1 cellular context compared by ENCODE assay signal in the genomic region with DNA sequence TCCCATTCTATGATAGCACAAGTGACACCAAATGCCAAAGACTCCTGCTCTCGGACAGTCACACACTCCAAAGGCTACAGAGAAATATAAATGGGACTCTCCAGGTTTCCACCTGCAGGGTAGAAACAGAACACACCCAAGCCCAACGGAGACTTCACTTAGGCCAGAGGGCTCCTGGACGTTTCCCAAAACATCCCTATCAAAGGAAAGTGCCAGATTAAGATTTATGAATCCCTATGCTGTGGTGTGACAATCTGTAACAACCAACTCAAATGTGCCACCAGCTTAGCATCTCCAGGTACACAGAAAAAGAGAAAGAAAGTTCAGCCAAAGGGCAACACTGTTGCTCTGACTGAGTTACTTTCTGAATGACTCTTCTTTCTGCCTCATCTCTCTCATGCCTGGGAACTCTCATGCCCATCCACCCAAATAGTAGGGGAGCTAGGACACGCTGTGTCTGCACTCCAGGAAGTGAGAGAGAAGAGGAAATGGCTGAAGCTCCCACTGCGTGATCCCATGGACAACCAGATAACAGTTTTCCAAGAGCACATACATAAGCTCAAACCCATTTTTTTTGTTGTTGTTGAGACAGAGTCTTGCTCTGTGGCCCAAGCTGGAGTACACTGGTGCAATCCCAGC.
A peak's percentile ranks its signal among the peaks of the same experiment; 100 is the strongest.
TF ChIP-seq lines count a peak whose summit lies in the region.

No MANE protein-coding gene starts in this region.

TF ChIP-seq in GM12878, 131 proteins besides CTCF, POLR2A, EP300 and RAD21 (continued from another document):
- TF ChIP-seq, protein P1, sequence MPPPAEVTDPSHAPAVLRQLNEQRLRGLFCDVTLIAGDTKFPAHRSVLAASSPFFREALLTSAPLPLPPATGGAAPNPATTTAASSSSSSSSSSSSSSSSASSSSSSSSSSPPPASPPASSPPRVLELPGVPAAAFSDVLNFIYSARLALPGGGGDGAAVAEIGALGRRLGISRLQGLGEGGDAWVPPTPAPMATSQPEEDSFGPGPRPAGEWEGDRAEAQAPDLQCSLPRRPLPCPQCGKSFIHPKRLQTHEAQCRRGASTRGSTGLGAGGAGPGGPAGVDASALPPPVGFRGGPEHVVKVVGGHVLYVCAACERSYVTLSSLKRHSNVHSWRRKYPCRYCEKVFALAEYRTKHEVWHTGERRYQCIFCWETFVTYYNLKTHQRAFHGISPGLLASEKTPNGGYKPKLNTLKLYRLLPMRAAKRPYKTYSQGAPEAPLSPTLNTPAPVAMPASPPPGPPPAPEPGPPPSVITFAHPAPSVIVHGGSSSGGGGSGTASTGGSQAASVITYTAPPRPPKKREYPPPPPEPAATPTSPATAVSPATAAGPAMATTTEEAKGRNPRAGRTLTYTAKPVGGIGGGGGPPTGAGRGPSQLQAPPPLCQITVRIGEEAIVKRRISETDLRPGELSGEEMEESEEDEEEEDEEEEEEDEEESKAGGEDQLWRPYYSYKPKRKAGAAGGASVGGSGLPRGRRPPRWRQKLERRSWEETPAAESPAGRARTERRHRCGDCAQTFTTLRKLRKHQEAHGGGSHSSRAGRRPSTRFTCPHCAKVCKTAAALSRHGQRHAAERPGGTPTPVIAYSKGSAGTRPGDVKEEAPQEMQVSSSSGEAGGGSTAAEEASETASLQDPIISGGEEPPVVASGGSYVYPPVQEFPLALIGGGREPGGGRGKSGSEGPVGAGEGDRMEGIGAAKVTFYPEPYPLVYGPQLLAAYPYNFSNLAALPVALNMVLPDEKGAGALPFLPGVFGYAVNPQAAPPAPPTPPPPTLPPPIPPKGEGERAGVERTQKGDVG (CRISPR knock-in tag; IDR thresholded peaks at IDR 0.05), result 0 out of 2 replicates have a peak, but pooled peaks have one; percentile 63
- TF ChIP-seq, protein P2, sequence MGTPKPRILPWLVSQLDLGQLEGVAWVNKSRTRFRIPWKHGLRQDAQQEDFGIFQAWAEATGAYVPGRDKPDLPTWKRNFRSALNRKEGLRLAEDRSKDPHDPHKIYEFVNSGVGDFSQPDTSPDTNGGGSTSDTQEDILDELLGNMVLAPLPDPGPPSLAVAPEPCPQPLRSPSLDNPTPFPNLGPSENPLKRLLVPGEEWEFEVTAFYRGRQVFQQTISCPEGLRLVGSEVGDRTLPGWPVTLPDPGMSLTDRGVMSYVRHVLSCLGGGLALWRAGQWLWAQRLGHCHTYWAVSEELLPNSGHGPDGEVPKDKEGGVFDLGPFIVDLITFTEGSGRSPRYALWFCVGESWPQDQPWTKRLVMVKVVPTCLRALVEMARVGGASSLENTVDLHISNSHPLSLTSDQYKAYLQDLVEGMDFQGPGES (IDR thresholded peaks at IDR 0.05), result no peak
- TF ChIP-seq SUPT20H (IDR thresholded peaks at IDR 0.05; ENCODE audit: borderline replicate concordance, control insufficient read depth, low read depth, low read length) (no peak), RB1 (IDR thresholded peaks at IDR 0.05; ENCODE audit: borderline replicate concordance) (no peak; the same call in 1 of the 2 replicates), CHD2 (IDR thresholded peaks at IDR 0.05; ENCODE audit: borderline replicate concordance, low read depth, low read length) (peak; percentile 80; the same call in 1 of the 2 replicates), WRNIP1 (IDR thresholded peaks at IDR 0.05; ENCODE audit: borderline replicate concordance, low read depth, low read length) (no peak), TCF12 (IDR thresholded peaks at IDR 0.05; ENCODE audit: low read depth, low read length) (peak; percentile 84), ZNF384 (IDR thresholded peaks at IDR 0.05; ENCODE audit: borderline replicate concordance, low read depth, low read length) (no peak), SMAD5 (IDR thresholded peaks at IDR 0.05; ENCODE audit: low read depth) (no peak), NR2C1 (IDR thresholded peaks at IDR 0.05) (no peak), SMAD1 (IDR thresholded peaks at IDR 0.05; ENCODE audit: low read depth, partially characterized antibody) (peak; percentile 67), IKZF2 (IDR thresholded peaks at IDR 0.05) (peak; percentile 97 to 98), EZH2 (IDR thresholded peaks at IDR 0.05; ENCODE audit: borderline replicate concordance, control insufficient read depth, low read depth, low read length) (no peak), MEF2A (IDR thresholded peaks at IDR 0.05; ENCODE audit: insufficient read depth, low read depth, low read length) (0 out of 2 replicates have a peak, but pooled peaks have one; percentile 71), STAT1 (conservative IDR thresholded peaks at IDR 0.05) (no peak), MEF2B (IDR thresholded peaks at IDR 0.05; ENCODE audit: partially characterized antibody, poor library complexity, severe bottlenecking) (peak; percentile 79)
- TF ChIP-seq, protein P3, sequence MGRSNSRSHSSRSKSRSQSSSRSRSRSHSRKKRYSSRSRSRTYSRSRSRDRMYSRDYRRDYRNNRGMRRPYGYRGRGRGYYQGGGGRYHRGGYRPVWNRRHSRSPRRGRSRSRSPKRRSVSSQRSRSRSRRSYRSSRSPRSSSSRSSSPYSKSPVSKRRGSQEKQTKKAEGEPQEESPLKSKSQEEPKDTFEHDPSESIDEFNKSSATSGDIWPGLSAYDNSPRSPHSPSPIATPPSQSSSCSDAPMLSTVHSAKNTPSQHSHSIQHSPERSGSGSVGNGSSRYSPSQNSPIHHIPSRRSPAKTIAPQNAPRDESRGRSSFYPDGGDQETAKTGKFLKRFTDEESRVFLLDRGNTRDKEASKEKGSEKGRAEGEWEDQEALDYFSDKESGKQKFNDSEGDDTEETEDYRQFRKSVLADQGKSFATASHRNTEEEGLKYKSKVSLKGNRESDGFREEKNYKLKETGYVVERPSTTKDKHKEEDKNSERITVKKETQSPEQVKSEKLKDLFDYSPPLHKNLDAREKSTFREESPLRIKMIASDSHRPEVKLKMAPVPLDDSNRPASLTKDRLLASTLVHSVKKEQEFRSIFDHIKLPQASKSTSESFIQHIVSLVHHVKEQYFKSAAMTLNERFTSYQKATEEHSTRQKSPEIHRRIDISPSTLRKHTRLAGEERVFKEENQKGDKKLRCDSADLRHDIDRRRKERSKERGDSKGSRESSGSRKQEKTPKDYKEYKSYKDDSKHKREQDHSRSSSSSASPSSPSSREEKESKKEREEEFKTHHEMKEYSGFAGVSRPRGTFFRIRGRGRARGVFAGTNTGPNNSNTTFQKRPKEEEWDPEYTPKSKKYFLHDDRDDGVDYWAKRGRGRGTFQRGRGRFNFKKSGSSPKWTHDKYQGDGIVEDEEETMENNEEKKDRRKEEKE (IDR thresholded peaks at IDR 0.05), result no peak
- TF ChIP-seq, protein P4, sequence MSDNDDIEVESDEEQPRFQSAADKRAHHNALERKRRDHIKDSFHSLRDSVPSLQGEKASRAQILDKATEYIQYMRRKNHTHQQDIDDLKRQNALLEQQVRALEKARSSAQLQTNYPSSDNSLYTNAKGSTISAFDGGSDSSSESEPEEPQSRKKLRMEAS (IDR thresholded peaks at IDR 0.05; ENCODE audit: low read depth, low read length), result 0 out of 2 replicates have a peak, but pooled peaks have one; percentile 31
- TF ChIP-seq, protein P5, sequence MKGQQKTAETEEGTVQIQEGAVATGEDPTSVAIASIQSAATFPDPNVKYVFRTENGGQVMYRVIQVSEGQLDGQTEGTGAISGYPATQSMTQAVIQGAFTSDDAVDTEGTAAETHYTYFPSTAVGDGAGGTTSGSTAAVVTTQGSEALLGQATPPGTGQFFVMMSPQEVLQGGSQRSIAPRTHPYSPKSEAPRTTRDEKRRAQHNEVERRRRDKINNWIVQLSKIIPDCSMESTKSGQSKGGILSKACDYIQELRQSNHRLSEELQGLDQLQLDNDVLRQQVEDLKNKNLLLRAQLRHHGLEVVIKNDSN (IDR thresholded peaks at IDR 0.05; ENCODE audit: borderline replicate concordance, extremely low read length, insufficient read depth, low read depth, low read length), result no peak
- TF ChIP-seq, protein P6, sequence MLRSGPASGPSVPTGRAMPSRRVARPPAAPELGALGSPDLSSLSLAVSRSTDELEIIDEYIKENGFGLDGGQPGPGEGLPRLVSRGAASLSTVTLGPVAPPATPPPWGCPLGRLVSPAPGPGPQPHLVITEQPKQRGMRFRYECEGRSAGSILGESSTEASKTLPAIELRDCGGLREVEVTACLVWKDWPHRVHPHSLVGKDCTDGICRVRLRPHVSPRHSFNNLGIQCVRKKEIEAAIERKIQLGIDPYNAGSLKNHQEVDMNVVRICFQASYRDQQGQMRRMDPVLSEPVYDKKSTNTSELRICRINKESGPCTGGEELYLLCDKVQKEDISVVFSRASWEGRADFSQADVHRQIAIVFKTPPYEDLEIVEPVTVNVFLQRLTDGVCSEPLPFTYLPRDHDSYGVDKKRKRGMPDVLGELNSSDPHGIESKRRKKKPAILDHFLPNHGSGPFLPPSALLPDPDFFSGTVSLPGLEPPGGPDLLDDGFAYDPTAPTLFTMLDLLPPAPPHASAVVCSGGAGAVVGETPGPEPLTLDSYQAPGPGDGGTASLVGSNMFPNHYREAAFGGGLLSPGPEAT (IDR thresholded peaks at IDR 0.05; ENCODE audit: low read depth), result peak; percentile 95
- TF ChIP-seq, protein P7, sequence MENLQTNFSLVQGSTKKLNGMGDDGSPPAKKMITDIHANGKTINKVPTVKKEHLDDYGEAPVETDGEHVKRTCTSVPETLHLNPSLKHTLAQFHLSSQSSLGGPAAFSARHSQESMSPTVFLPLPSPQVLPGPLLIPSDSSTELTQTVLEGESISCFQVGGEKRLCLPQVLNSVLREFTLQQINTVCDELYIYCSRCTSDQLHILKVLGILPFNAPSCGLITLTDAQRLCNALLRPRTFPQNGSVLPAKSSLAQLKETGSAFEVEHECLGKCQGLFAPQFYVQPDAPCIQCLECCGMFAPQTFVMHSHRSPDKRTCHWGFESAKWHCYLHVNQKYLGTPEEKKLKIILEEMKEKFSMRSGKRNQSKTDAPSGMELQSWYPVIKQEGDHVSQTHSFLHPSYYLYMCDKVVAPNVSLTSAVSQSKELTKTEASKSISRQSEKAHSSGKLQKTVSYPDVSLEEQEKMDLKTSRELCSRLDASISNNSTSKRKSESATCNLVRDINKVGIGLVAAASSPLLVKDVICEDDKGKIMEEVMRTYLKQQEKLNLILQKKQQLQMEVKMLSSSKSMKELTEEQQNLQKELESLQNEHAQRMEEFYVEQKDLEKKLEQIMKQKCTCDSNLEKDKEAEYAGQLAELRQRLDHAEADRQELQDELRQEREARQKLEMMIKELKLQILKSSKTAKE (IDR thresholded peaks at IDR 0.05; ENCODE audit: low read depth, poor library complexity, severe bottlenecking), result peak; percentile 97
